Comparison of ENCODE assay signal across 8 cellular contexts in the genomic region with DNA sequence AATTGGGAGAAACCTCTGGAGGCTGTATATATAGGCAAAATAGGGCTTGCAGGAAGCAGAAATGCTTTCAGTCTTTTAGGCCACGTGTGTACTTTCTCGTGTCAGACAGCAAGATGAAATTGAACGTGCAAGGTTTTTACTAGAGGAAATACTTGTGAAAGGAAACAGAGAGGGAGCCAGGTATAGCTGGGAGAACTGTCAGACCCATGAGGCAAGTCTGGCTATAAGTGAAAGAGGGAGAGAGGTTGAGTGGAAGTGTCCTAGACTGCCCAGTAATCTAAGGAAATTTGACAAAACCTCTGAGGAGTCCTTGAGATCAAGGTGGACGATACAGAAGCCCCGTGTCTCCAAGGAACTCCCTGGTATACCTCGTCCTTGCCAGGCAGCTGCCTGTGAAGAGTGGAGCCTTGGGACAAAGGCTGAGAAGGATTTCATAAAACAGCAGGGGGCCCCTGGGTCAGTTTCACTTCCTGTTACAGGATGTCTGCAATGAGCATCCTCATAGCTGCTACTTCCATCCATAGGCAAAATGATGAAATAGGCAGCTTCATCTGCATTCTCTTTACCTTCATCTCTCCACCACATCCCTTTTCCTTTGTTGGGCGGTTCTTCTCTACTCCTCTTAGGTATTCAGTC.
A peak's percentile ranks its signal among the peaks of the same experiment; 100 is the strongest.
DNase-seq lines count a peak whose midpoint lies in the region; ATAC-seq and TF ChIP-seq lines count a peak whose summit lies in the region.

No MANE protein-coding gene starts in this region.

- DNase-seq in SIG-M5 treated with dmso at 0.1 percent for 504 hours (lab: John Stamatoyannopoulos, UW; ENCODE audit: unreplicated experiment), result peak; percentile 63
- DNase-seq in SIG-M5 (lab: John Stamatoyannopoulos, UW), result no peak
- peak; percentile 24 for DNase-seq in NCI-H510A (lab: John Stamatoyannopoulos, UW)
- DNase-seq in nephron progenitor cell, result peak; percentile 25
- DNase-seq in activated CD4-positive, alpha-beta memory T cell treated with anti-CD3 and anti-CD28 coated beads, Interleukin-2, amount 10 ng/mL, durations not matched to agents 7 days and 5 days, result no peak
- DNase-seq in foreskin melanocyte, result no peak
- no peak for DNase-seq in stimulated activated CD4-positive, alpha-beta T cell treated with anti-CD3 and anti-CD28 coated beads, Interleukin-4, amount 100 ng/mL, for 24 hours

- CTCF ChIA-PET in activated CD4-positive, alpha-beta memory T cell treated with anti-CD3 and anti-CD28 coated beads, Interleukin-2, amount 10 ng/mL, durations not matched to agents 7 days and 5 days (lab: Charles Lee), result interaction anchor here (1.0 kb wide), 1 partner anchor 14 kb away, joined by 3 read pairs; no protein-coding TSS in a partner anchor

- peaks cover 20% of the 10 kb centered on the region for H3K4me1 Mint-ChIP-seq in nephron progenitor cell
- H3K4me1 Mint-ChIP-seq in activated CD4-positive, alpha-beta memory T cell treated with anti-CD3 and anti-CD28 coated beads, Interleukin-2, amount 10 ng/mL, durations not matched to agents 7 days and 5 days, result peaks cover 9% of the 10 kb centered on the region

- peaks cover 5% of the 10 kb centered on the region for H3K27me3 Mint-ChIP-seq in nephron progenitor cell (ENCODE audit: low read depth, poor library complexity)
- H3K27me3 Mint-ChIP-seq in activated CD4-positive, alpha-beta memory T cell treated with anti-CD3 and anti-CD28 coated beads, Interleukin-2, amount 10 ng/mL, durations not matched to agents 7 days and 5 days, result peaks cover 12% of the 10 kb centered on the region

- POLR2A ChIA-PET in activated CD4-positive, alpha-beta memory T cell treated with anti-CD3 and anti-CD28 coated beads, Interleukin-2, amount 10 ng/mL, durations not matched to agents 7 days and 5 days (lab: Charles Lee), result no interaction called here

- H3K4me3 Mint-ChIP-seq in nephron progenitor cell, result no peak overlapping the region
- no peak overlapping the region for H3K4me3 Mint-ChIP-seq in activated CD4-positive, alpha-beta memory T cell treated with anti-CD3 and anti-CD28 coated beads, Interleukin-2, amount 10 ng/mL, durations not matched to agents 7 days and 5 days

- H3K9me3 Mint-ChIP-seq in nephron progenitor cell, result peaks cover 2% of the 10 kb centered on the region
- H3K9me3 Mint-ChIP-seq in activated CD4-positive, alpha-beta memory T cell treated with anti-CD3 and anti-CD28 coated beads, Interleukin-2, amount 10 ng/mL, durations not matched to agents 7 days and 5 days, result no peaks in the 10 kb centered on the region

- H3K36me3 Mint-ChIP-seq in nephron progenitor cell (ENCODE audit: low read depth), result no peaks in the 10 kb centered on the region
- H3K36me3 Mint-ChIP-seq in activated CD4-positive, alpha-beta memory T cell treated with anti-CD3 and anti-CD28 coated beads, Interleukin-2, amount 10 ng/mL, durations not matched to agents 7 days and 5 days (ENCODE audit: low read depth), result no peaks in the 10 kb centered on the region

- no peak overlapping the region for H3K27ac Mint-ChIP-seq in nephron progenitor cell
- H3K27ac Mint-ChIP-seq in activated CD4-positive, alpha-beta memory T cell treated with anti-CD3 and anti-CD28 coated beads, Interleukin-2, amount 10 ng/mL, durations not matched to agents 7 days and 5 days, result no peak overlapping the region

- TF ChIP-seq CTCF in nephron progenitor cell (IDR thresholded peaks at IDR 0.05), result no peak

- peak; percentile 80 for ATAC-seq in HG02763 (IDR thresholded peaks at IDR 0.05; ENCODE audit: unreplicated experiment)

Comparison
In these comparisons a context has a peak if more than half of its experiments do, and no peak if none do; other contexts are left out.
1. DNase-seq: peak in SIG-M5 treated with dmso at 0.1 percent for 504 hours (single experiment), NCI-H510A (single experiment) and nephron progenitor cell (single experiment); none in SIG-M5 (single experiment), activated CD4-positive, alpha-beta memory T cell treated with anti-CD3 and anti-CD28 coated beads, Interleukin-2, amount 10 ng/mL, durations not matched to agents 7 days and 5 days (single experiment), foreskin melanocyte (single experiment) and stimulated activated CD4-positive, alpha-beta T cell treated with anti-CD3 and anti-CD28 coated beads, Interleukin-4, amount 100 ng/mL, for 24 hours (single experiment).